In the genomic region with DNA sequence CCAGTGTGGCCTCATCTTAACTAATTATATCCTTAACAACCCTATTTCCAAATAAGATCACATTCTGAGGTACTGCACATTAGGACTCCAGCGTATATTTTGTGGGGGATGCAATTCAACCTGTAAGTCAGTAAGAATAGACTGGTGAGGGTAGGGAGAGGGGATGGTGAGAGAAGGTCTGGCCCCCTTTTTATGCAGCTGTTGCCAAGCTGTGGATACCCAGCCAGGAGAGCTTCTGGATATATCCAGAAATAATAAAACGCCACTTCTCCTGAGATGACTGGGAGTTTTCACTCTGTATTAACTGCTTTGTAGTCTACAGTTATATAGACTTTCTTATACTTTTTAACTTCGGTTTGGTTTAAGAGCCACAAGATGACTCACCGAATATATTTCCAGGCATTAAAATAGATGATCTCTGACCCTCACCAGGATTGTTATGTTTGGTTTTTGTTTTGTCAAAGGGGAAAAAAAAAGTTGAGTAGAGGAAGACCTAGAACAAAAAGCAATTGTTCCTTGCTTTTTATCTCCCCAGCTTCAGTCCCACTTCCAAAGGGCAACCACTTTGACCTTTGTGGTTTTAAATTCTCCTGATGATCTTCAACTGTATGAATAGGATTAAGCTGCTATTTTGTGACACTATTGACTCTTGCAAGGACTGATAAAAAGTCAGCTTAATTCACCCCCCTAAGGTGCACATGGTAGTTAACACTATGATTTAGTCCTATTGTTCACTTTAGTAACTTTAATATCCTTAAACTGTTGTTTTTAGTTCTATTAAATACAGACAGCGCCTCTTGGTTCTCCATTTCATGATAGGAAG, we compare ENCODE assay signal across 1 cellular context.
A peak's percentile ranks its signal among the peaks of the same experiment; 100 is the strongest.
TF ChIP-seq lines count a peak whose summit lies in the region.

No MANE protein-coding gene starts in this region.

TF ChIP-seq in HepG2, 621 proteins besides CTCF, POLR2A, EP300 and RAD21 (continued from another document):
- TF ChIP-seq, protein P1, sequence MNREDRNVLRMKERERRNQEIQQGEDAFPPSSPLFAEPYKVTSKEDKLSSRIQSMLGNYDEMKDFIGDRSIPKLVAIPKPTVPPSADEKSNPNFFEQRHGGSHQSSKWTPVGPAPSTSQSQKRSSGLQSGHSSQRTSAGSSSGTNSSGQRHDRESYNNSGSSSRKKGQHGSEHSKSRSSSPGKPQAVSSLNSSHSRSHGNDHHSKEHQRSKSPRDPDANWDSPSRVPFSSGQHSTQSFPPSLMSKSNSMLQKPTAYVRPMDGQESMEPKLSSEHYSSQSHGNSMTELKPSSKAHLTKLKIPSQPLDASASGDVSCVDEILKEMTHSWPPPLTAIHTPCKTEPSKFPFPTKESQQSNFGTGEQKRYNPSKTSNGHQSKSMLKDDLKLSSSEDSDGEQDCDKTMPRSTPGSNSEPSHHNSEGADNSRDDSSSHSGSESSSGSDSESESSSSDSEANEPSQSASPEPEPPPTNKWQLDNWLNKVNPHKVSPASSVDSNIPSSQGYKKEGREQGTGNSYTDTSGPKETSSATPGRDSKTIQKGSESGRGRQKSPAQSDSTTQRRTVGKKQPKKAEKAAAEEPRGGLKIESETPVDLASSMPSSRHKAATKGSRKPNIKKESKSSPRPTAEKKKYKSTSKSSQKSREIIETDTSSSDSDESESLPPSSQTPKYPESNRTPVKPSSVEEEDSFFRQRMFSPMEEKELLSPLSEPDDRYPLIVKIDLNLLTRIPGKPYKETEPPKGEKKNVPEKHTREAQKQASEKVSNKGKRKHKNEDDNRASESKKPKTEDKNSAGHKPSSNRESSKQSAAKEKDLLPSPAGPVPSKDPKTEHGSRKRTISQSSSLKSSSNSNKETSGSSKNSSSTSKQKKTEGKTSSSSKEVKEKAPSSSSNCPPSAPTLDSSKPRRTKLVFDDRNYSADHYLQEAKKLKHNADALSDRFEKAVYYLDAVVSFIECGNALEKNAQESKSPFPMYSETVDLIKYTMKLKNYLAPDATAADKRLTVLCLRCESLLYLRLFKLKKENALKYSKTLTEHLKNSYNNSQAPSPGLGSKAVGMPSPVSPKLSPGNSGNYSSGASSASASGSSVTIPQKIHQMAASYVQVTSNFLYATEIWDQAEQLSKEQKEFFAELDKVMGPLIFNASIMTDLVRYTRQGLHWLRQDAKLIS (CRISPR knock-in tag; IDR thresholded peaks at IDR 0.05): no peak
- TF ChIP-seq, protein P2, sequence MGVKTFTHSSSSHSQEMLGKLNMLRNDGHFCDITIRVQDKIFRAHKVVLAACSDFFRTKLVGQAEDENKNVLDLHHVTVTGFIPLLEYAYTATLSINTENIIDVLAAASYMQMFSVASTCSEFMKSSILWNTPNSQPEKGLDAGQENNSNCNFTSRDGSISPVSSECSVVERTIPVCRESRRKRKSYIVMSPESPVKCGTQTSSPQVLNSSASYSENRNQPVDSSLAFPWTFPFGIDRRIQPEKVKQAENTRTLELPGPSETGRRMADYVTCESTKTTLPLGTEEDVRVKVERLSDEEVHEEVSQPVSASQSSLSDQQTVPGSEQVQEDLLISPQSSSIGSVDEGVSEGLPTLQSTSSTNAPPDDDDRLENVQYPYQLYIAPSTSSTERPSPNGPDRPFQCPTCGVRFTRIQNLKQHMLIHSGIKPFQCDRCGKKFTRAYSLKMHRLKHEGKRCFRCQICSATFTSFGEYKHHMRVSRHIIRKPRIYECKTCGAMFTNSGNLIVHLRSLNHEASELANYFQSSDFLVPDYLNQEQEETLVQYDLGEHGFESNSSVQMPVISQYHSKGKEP (CRISPR knock-in tag; IDR thresholded peaks at IDR 0.05): no peak
- TF ChIP-seq SCMH1 (CRISPR knock-in tag; IDR thresholded peaks at IDR 0.05; ENCODE audit: borderline replicate concordance) (no peak), JUND (CRISPR knock-in tag; IDR thresholded peaks at IDR 0.05) (no peak), STAT5B (CRISPR knock-in tag; IDR thresholded peaks at IDR 0.05) (no peak), U2AF1 (optimal IDR thresholded peaks at IDR 0.05; ENCODE audit: low read depth, low read length) (no peak), SNAPC2 (CRISPR knock-in tag; IDR thresholded peaks at IDR 0.05) (peak; percentile 15; the same call in 1 of the 2 replicates), ZNF589 (CRISPR knock-in tag; conservative IDR thresholded peaks at IDR 0.05) (no peak), SMC3 (IDR thresholded peaks at IDR 0.05; ENCODE audit: low read length) (no peak), PCBP2 (optimal IDR thresholded peaks at IDR 0.05; ENCODE audit: low read depth, low read length, poor library complexity, severe bottlenecking) (no peak), YY1 (IDR thresholded peaks at IDR 0.05; ENCODE audit: insufficient read depth, insufficient replicate concordance, low read depth, low read length) (no peak), ZKSCAN8 (CRISPR knock-in tag; IDR thresholded peaks at IDR 0.05; ENCODE audit: borderline replicate concordance) (0 out of 2 replicates have a peak, but pooled peaks have one; percentile 33), KLF12 (CRISPR knock-in tag; IDR thresholded peaks at IDR 0.05; ENCODE audit: borderline replicate concordance) (no peak), ZFAT (CRISPR knock-in tag; conservative IDR thresholded peaks at IDR 0.05) (no peak), SRY (CRISPR knock-in tag; IDR thresholded peaks at IDR 0.05) (no peak)
- TF ChIP-seq, protein P3, sequence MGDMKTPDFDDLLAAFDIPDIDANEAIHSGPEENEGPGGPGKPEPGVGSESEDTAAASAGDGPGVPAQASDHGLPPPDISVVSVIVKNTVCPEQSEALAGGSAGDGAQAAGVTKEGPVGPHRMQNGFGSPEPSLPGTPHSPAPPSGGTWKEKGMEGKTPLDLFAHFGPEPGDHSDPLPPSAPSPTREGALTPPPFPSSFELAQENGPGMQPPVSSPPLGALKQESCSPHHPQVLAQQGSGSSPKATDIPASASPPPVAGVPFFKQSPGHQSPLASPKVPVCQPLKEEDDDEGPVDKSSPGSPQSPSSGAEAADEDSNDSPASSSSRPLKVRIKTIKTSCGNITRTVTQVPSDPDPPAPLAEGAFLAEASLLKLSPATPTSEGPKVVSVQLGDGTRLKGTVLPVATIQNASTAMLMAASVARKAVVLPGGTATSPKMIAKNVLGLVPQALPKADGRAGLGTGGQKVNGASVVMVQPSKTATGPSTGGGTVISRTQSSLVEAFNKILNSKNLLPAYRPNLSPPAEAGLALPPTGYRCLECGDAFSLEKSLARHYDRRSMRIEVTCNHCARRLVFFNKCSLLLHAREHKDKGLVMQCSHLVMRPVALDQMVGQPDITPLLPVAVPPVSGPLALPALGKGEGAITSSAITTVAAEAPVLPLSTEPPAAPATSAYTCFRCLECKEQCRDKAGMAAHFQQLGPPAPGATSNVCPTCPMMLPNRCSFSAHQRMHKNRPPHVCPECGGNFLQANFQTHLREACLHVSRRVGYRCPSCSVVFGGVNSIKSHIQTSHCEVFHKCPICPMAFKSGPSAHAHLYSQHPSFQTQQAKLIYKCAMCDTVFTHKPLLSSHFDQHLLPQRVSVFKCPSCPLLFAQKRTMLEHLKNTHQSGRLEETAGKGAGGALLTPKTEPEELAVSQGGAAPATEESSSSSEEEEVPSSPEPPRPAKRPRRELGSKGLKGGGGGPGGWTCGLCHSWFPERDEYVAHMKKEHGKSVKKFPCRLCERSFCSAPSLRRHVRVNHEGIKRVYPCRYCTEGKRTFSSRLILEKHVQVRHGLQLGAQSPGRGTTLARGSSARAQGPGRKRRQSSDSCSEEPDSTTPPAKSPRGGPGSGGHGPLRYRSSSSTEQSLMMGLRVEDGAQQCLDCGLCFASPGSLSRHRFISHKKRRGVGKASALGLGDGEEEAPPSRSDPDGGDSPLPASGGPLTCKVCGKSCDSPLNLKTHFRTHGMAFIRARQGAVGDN (CRISPR knock-in tag; IDR thresholded peaks at IDR 0.05): no peak
- TF ChIP-seq, protein P4, sequence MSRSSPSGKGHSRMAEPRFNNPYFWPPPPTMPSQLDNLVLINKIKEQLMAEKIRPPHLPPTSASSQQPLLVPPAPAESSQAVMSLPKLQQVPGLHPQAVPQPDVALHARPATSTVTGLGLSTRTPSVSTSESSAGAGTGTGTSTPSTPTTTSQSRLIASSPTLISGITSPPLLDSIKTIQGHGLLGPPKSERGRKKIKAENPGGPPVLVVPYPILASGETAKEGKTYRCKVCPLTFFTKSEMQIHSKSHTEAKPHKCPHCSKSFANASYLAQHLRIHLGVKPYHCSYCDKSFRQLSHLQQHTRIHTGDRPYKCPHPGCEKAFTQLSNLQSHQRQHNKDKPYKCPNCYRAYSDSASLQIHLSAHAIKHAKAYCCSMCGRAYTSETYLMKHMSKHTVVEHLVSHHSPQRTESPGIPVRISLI (CRISPR knock-in tag; IDR thresholded peaks at IDR 0.05; ENCODE audit: borderline replicate concordance): peak; percentile 92
- TF ChIP-seq, protein P5, sequence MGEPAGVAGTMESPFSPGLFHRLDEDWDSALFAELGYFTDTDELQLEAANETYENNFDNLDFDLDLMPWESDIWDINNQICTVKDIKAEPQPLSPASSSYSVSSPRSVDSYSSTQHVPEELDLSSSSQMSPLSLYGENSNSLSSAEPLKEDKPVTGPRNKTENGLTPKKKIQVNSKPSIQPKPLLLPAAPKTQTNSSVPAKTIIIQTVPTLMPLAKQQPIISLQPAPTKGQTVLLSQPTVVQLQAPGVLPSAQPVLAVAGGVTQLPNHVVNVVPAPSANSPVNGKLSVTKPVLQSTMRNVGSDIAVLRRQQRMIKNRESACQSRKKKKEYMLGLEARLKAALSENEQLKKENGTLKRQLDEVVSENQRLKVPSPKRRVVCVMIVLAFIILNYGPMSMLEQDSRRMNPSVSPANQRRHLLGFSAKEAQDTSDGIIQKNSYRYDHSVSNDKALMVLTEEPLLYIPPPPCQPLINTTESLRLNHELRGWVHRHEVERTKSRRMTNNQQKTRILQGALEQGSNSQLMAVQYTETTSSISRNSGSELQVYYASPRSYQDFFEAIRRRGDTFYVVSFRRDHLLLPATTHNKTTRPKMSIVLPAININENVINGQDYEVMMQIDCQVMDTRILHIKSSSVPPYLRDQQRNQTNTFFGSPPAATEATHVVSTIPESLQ (CRISPR knock-in tag; conservative IDR thresholded peaks at IDR 0.05): no peak
- TF ChIP-seq, protein P6, sequence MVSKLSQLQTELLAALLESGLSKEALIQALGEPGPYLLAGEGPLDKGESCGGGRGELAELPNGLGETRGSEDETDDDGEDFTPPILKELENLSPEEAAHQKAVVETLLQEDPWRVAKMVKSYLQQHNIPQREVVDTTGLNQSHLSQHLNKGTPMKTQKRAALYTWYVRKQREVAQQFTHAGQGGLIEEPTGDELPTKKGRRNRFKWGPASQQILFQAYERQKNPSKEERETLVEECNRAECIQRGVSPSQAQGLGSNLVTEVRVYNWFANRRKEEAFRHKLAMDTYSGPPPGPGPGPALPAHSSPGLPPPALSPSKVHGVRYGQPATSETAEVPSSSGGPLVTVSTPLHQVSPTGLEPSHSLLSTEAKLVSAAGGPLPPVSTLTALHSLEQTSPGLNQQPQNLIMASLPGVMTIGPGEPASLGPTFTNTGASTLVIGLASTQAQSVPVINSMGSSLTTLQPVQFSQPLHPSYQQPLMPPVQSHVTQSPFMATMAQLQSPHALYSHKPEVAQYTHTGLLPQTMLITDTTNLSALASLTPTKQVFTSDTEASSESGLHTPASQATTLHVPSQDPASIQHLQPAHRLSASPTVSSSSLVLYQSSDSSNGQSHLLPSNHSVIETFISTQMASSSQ (IDR thresholded peaks at IDR 0.05; ENCODE audit: low read depth): peak; percentile 56; the same call in 1 of the 2 replicates
- TF ChIP-seq, protein P6 (CRISPR knock-in tag; IDR thresholded peaks at IDR 0.05; ENCODE audit: borderline replicate concordance): peak; percentile 45; the same call in 1 of the 2 replicates
- TF ChIP-seq, protein P7, sequence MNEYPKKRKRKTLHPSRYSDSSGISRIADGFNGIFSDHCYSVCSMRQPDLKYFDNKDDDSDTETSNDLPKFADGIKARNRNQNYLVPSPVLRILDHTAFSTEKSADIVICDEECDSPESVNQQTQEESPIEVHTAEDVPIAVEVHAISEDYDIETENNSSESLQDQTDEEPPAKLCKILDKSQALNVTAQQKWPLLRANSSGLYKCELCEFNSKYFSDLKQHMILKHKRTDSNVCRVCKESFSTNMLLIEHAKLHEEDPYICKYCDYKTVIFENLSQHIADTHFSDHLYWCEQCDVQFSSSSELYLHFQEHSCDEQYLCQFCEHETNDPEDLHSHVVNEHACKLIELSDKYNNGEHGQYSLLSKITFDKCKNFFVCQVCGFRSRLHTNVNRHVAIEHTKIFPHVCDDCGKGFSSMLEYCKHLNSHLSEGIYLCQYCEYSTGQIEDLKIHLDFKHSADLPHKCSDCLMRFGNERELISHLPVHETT (CRISPR knock-in tag; conservative IDR thresholded peaks at IDR 0.05): no peak
- TF ChIP-seq, protein P8, sequence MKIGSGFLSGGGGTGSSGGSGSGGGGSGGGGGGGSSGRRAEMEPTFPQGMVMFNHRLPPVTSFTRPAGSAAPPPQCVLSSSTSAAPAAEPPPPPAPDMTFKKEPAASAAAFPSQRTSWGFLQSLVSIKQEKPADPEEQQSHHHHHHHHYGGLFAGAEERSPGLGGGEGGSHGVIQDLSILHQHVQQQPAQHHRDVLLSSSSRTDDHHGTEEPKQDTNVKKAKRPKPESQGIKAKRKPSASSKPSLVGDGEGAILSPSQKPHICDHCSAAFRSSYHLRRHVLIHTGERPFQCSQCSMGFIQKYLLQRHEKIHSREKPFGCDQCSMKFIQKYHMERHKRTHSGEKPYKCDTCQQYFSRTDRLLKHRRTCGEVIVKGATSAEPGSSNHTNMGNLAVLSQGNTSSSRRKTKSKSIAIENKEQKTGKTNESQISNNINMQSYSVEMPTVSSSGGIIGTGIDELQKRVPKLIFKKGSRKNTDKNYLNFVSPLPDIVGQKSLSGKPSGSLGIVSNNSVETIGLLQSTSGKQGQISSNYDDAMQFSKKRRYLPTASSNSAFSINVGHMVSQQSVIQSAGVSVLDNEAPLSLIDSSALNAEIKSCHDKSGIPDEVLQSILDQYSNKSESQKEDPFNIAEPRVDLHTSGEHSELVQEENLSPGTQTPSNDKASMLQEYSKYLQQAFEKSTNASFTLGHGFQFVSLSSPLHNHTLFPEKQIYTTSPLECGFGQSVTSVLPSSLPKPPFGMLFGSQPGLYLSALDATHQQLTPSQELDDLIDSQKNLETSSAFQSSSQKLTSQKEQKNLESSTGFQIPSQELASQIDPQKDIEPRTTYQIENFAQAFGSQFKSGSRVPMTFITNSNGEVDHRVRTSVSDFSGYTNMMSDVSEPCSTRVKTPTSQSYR (CRISPR knock-in tag; IDR thresholded peaks at IDR 0.05; ENCODE audit: borderline replicate concordance): no peak
- TF ChIP-seq, protein P9, sequence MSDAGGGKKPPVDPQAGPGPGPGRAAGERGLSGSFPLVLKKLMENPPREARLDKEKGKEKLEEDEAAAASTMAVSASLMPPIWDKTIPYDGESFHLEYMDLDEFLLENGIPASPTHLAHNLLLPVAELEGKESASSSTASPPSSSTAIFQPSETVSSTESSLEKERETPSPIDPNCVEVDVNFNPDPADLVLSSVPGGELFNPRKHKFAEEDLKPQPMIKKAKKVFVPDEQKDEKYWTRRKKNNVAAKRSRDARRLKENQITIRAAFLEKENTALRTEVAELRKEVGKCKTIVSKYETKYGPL (CRISPR knock-in tag; IDR thresholded peaks at IDR 0.05): no peak
